ENCODE assay signal across 22 cellular contexts in genomic region chr3:159236306-159236705, GRCh38.
A peak's percentile ranks its signal among the peaks of the same experiment; 100 is the strongest.
DNase-seq lines count a peak whose midpoint lies in the region; ATAC-seq and TF ChIP-seq lines count a peak whose summit lies in the region.
"Had no signal": no experiment of that assay in that cellular context is flagged by ENCODE, and none has a peak within 500 bp of the region (broad histone marks: within the 10 kb centered on the region; RNA-seq: fewer than 3 reads in every experiment).

No MANE protein-coding gene starts in this region.

- H3K36me3 Mint-ChIP-seq in activated naive CD4-positive, alpha-beta T cell treated with anti-CD3 and anti-CD28 coated beads, Interleukin-2, amount 50 U/mL, for 72 hours, result no peaks in the 10 kb centered on the region
- no peaks in the 10 kb centered on the region for H3K36me3 Mint-ChIP-seq in activated CD4-positive, alpha-beta T cell treated with anti-CD3 and anti-CD28 coated beads for 36 hours (ENCODE audit: low read depth)
- H3K36me3 Mint-ChIP-seq: natural killer cell treated with Interleukin-12 subunit alpha and Interleukin-12 subunit beta and Interleukin-15 and Interleukin-18, amount 100 ng/mL, for 72 hours; type B pancreatic cell had no signal

- peaks cover 0 to 3% of the 10 kb centered on the region in 2 donors for H3K9me3 Mint-ChIP-seq in activated naive CD4-positive, alpha-beta T cell treated with anti-CD3 and anti-CD28 coated beads, Interleukin-2, amount 50 U/mL, for 72 hours
- no peaks in the 10 kb centered on the region for H3K9me3 Mint-ChIP-seq in activated CD4-positive, alpha-beta T cell treated with anti-CD3 and anti-CD28 coated beads for 36 hours (ENCODE audit: low read depth)
- H3K9me3 Mint-ChIP-seq: stimulated activated naive CD8-positive, alpha-beta T cell treated with anti-CD3 and anti-CD28 coated beads, Interleukin-15, Interleukin-2, amounts not matched to agents 100 ng/mL and 50 ng/mL, for 24 hours; type B pancreatic cell had no signal

- no peak for ATAC-seq in activated naive CD4-positive, alpha-beta T cell treated with anti-CD3 and anti-CD28 coated beads, Interleukin-2, amount 50 U/mL, for 72 hours
- no peak for ATAC-seq in activated CD4-positive, alpha-beta T cell treated with anti-CD3 and anti-CD28 coated beads for 36 hours
- ATAC-seq: natural killer cell treated with Interleukin-12 subunit alpha and Interleukin-12 subunit beta and Interleukin-15 and Interleukin-18, amount 100 ng/mL, for 72 hours; Right ventricle myocardium inferior had no signal

- no peaks in the 10 kb centered on the region for H3K4me1 Mint-ChIP-seq in activated CD4-positive, alpha-beta T cell treated with anti-CD3 and anti-CD28 coated beads for 36 hours

- H3K27ac Mint-ChIP-seq in activated naive CD4-positive, alpha-beta T cell treated with anti-CD3 and anti-CD28 coated beads, Interleukin-2, amount 50 U/mL, for 72 hours, result no peak overlapping the region
- H3K27ac Mint-ChIP-seq in activated CD4-positive, alpha-beta T cell treated with anti-CD3 and anti-CD28 coated beads for 36 hours, result no peak overlapping the region
- H3K27ac Mint-ChIP-seq: natural killer cell treated with Interleukin-12 subunit alpha and Interleukin-12 subunit beta and Interleukin-15 and Interleukin-18, amount 100 ng/mL, for 72 hours; stimulated activated naive CD8-positive, alpha-beta T cell treated with anti-CD3 and anti-CD28 coated beads, Interleukin-15, Interleukin-2, amounts not matched to agents 100 ng/mL and 50 ng/mL, for 24 hours; type B pancreatic cell had no signal

- CTCF ChIA-PET in activated CD4-positive, alpha-beta T cell treated with anti-CD3 and anti-CD28 coated beads for 36 hours (lab: Charles Lee), result interaction anchor here (1.3 kb wide), 1 partner anchor 12 kb away, joined by 3 read pairs; no protein-coding TSS in a partner anchor

- no peak overlapping the region for H3K4me3 Mint-ChIP-seq in activated CD4-positive, alpha-beta T cell treated with anti-CD3 and anti-CD28 coated beads for 36 hours
- H3K4me3 Mint-ChIP-seq: natural killer cell treated with Interleukin-12 subunit alpha and Interleukin-12 subunit beta and Interleukin-15 and Interleukin-18, amount 100 ng/mL, for 72 hours; stimulated activated naive CD8-positive, alpha-beta T cell treated with anti-CD3 and anti-CD28 coated beads, Interleukin-15, Interleukin-2, amounts not matched to agents 100 ng/mL and 50 ng/mL, for 24 hours; type B pancreatic cell had no signal

- POLR2A ChIA-PET in activated CD4-positive, alpha-beta T cell treated with anti-CD3 and anti-CD28 coated beads for 36 hours (lab: Charles Lee), result no interaction called here

- DNase-seq in NCI-H748 (lab: John Stamatoyannopoulos, UW; ENCODE audit: unreplicated experiment) (peak; percentile 5), NCI-H748 treated with DMSO at 0.1 percent for 48 hours (lab: John Stamatoyannopoulos, UW) (no peak), NCI-H69 (lab: John Stamatoyannopoulos, UW) (peak; percentile 88), fibroblast of mammary gland (ENCODE audit: low read depth) (peak; percentile 37), stromal cell of bone marrow (ENCODE audit: low read depth) (peak; percentile 18)
- DNase-seq in activated naive CD4-positive, alpha-beta T cell treated with anti-CD3 and anti-CD28 coated beads, Interleukin-2, amount 50 U/mL, for 72 hours (ENCODE audit: low spot score in 2 of 2), result no peak
- no peak for DNase-seq in central memory CD4-positive, alpha-beta T cell
- no peak for DNase-seq in activated CD4-positive, alpha-beta T cell treated with anti-CD3 and anti-CD28 coated beads for 36 hours
- DNase-seq: activated CD4-positive, alpha-beta T cell treated with anti-CD3 and anti-CD28 coated beads, Interleukin-2, amount 50 U/mL, for 48 hours; activated naive CD4-positive, alpha-beta T cell treated with Interleukin-2 at 50 U/mL for 16 hours; NCI-H146; NCI-H446 treated with DMSO at 0.1 percent for 48 hours; posterior cingulate gyrus; stimulated activated CD4-positive, alpha-beta T cell treated with anti-CD3 and anti-CD28 coated beads, Interleukin-2, amount 100 ng/mL, for 24 hours; T-helper 1 cell; WERI-Rb-1 had no signal

- TF ChIP-seq CTCF in fibroblast of mammary gland (conservative IDR thresholded peaks at IDR 0.05; ENCODE audit: control insufficient read depth, insufficient read depth, low read depth, low read length), result no peak

- peaks cover 9% of the 10 kb centered on the region for H3K27me3 Mint-ChIP-seq in activated CD4-positive, alpha-beta T cell treated with anti-CD3 and anti-CD28 coated beads for 36 hours
- H3K27me3 Mint-ChIP-seq: natural killer cell treated with Interleukin-12 subunit alpha and Interleukin-12 subunit beta and Interleukin-15 and Interleukin-18, amount 100 ng/mL, for 72 hours; stimulated activated naive CD8-positive, alpha-beta T cell treated with anti-CD3 and anti-CD28 coated beads, Interleukin-15, Interleukin-2, amounts not matched to agents 100 ng/mL and 50 ng/mL, for 24 hours had no signal

- H3K4me3 ChIP-seq in fibroblast of mammary gland (ENCODE audit: control insufficient read depth, low read depth, low read length), result no peak overlapping the region
- H3K4me3 ChIP-seq: ascending aorta; BLaER1 treated with 17β-estradiol and CSF1 and Interleukin-3, amounts not matched to agents 10 nM and 100 nM had no signal

- intact Hi-C loops in activated CD4-positive, alpha-beta T cell treated with anti-CD3 and anti-CD28 coated beads for 36 hours (cut with DNase I, micrococcal nuclease), result no loop called here

Comparison
In these comparisons a context has a peak if more than half of its experiments do, and no peak if none do; other contexts are left out.
1. DNase-seq: peak in NCI-H748 (single experiment), NCI-H69 (single experiment), fibroblast of mammary gland (single experiment) and stromal cell of bone marrow (single experiment); none in NCI-H748 treated with DMSO at 0.1 percent for 48 hours (single experiment), activated naive CD4-positive, alpha-beta T cell treated with anti-CD3 and anti-CD28 coated beads, Interleukin-2, amount 50 U/mL, for 72 hours (0 of 2), central memory CD4-positive, alpha-beta T cell (single experiment) and activated CD4-positive, alpha-beta T cell treated with anti-CD3 and anti-CD28 coated beads for 36 hours (single experiment).